ENCODE assay signal across 8 cellular contexts in genomic region chr9:33289936-33290246, GRCh38. TPM values are rescaled to one million over a fixed set of nuclear protein-coding genes. Genes with fewer than 3 reads are reported as not detected.
DNase-seq lines count a peak whose midpoint lies in the region; ATAC-seq and TF ChIP-seq lines count a peak whose summit lies in the region.

No MANE protein-coding gene starts in this region.

- peak overlapping the region; percentile 95 for H3K27ac ChIP-seq in HL-60 (replicated peaks)
- peak overlapping the region; percentile 87 for H3K27ac ChIP-seq in muscle layer of colon (ENCODE audit: low read depth, low read length)

- peaks cover 17% of the 10 kb centered on the region; the same call in 1 of the 2 replicates for H3K4me1 ChIP-seq in Caco-2
- peaks cover 28% of the 10 kb centered on the region for H3K4me1 ChIP-seq in muscle layer of colon (ENCODE audit: insufficient read depth, low read length)

- CTCF ChIA-PET in Caco-2 (lab: Charles Lee): interaction anchor here (0.5 to 1.2 kb wide), 8 partner anchors 50 to 265 kb away, joined by 3 to 9 read pairs (median 4); partner anchors contain the start of genes B4GALT1, DNAJA1 and SPINK4

- H3K27me3 Mint-ChIP-seq in Caco-2 (ENCODE audit: insufficient read depth, unreplicated experiment): no peaks in the 10 kb centered on the region

- H3K36me3 ChIP-seq in Caco-2 (ENCODE audit: control insufficient read depth, insufficient read depth, low read length) (no peaks in the 10 kb centered on the region), muscle layer of colon (ENCODE audit: insufficient read depth, low read length) (peaks cover 17% of the 10 kb centered on the region)

- no peaks in the 10 kb centered on the region for H3K9me3 Mint-ChIP-seq in Caco-2 (ENCODE audit: unreplicated experiment)

- H3K4me1 Mint-ChIP-seq in Caco-2 (ENCODE audit: low read depth, unreplicated experiment): peaks cover 12% of the 10 kb centered on the region

- H3K27me3 ChIP-seq in Caco-2 (replicated peaks; ENCODE audit: control insufficient read depth, insufficient read depth, low read length) (no peaks in the 10 kb centered on the region), HL-60 (ENCODE audit: insufficient read depth, poor library complexity, severe bottlenecking) (no peaks in the 10 kb centered on the region), muscle layer of colon (ENCODE audit: control insufficient read depth in 1 of 2, insufficient read depth in 2 of 2, low read length in 2 of 2) (no peaks in the 10 kb centered on the region)

- POLR2A ChIA-PET in Caco-2 (lab: Charles Lee): interaction anchor here (0.6 to 1.5 kb wide), 9 partner anchors 11 to 265 kb away, joined by 3 to 9 read pairs (median 6); partner anchors contain the start of genes BAG1, CHMP5, DNAJA1 and NOL6

- H3K9me3 ChIP-seq in Caco-2: no peaks in the 10 kb centered on the region
- H3K9me3 ChIP-seq in muscle layer of colon (ENCODE audit: low read length): no peaks in the 10 kb centered on the region

- TSS peak; percentile 86 for BruUV-seq in Caco-2 (replicated peaks; lab: Mats Ljungman, UMichigan)

- DNase-seq in Caco-2 (no peak), HL-60 (ENCODE audit: low read depth in 1 of 2, low spot score in 1 of 2) (no peak), choroid plexus epithelial cell (ENCODE audit: low read depth) (no peak), mesenteric fat pad (ENCODE audit: low spot score) (no peak), islet precursor cell (no peak), SHP77 (lab: John Stamatoyannopoulos, UW) (no peak)

- peaks cover 33% of the 10 kb centered on the region for H3K36me3 Mint-ChIP-seq in Caco-2 (ENCODE audit: insufficient read depth, unreplicated experiment)

- peak overlapping the region; percentile 84 for H3K4me3 ChIP-seq in Caco-2 (ENCODE audit: low read depth, low read length)
- H3K4me3 ChIP-seq in HL-60 (replicated peaks; ENCODE audit: insufficient read depth, low read length): no peak overlapping the region; the same call in 1 of the 2 replicates
- peak overlapping the region; percentile 94 for H3K4me3 ChIP-seq in choroid plexus epithelial cell (ENCODE audit: low read depth, low read length)
- H3K4me3 ChIP-seq in muscle layer of colon (ENCODE audit: low read depth in 1 of 2, low read length in 2 of 2): peak overlapping the region; percentile 92

- ATAC-seq in GM18520 (IDR thresholded peaks at IDR 0.05; ENCODE audit: unreplicated experiment): no peak

- no peak for TF ChIP-seq CTCF in Caco-2 (IDR thresholded peaks at IDR 0.05; ENCODE audit: insufficient read depth in 1 of 2, low read depth in 1 of 2, low read length in 1 of 2, severe bottlenecking in 1 of 2, unreplicated experiment in 1 of 2)
- no peak for TF ChIP-seq CTCF in HL-60 (IDR thresholded peaks at IDR 0.05; ENCODE audit: insufficient read depth, low read length)
- no peak for TF ChIP-seq CTCF in choroid plexus epithelial cell (conservative IDR thresholded peaks at IDR 0.05; ENCODE audit: low read depth, low read length)

- peak overlapping the region; percentile 96 for H3K4me3 Mint-ChIP-seq in Caco-2 (ENCODE audit: unreplicated experiment)

- peak overlapping the region; percentile 99 for H3K27ac Mint-ChIP-seq in Caco-2 (ENCODE audit: unreplicated experiment)

- H3K9ac ChIP-seq in muscle layer of colon (ENCODE audit: low read length): peak overlapping the region; percentile 92

- intact Hi-C loops in Caco-2 (cut with micrococcal nuclease; ENCODE audit: unreplicated experiment): loop anchor here (1.0 kb wide), 1 partner anchor 26 kb away; the partner anchor contains the start of gene BAG1

RNA-seq across cellular contexts. Expression of gene NFX1, which starts 0.4 kb away (rescaled TPM):
- total RNA-seq in Caco-2 (2022): 32.6 TPM in 2 replicates
- total RNA-seq in mesenteric fat pad: 39.1 TPM

RNA-seq across cellular contexts. Expression of gene CHMP5, which starts 25.0 kb away (rescaled TPM):
- total RNA-seq in Caco-2 (2022): 52.5 and 58.3 TPM in 2 replicates
- total RNA-seq in mesenteric fat pad: 52.0 TPM

RNA-seq across cellular contexts. Expression of gene BAG1, which starts 25.4 kb away (rescaled TPM):
- total RNA-seq in Caco-2 (2022) (51.2 and 62.1 TPM in 2 replicates), mesenteric fat pad (131 TPM)

RNA-seq across cellular contexts. Expression of gene SPINK4, which starts 49.9 kb away (rescaled TPM):
- total RNA-seq in Caco-2 (2022) (0.97 and 2.1 TPM in 2 replicates), mesenteric fat pad (not detected)
